In the genomic region with DNA sequence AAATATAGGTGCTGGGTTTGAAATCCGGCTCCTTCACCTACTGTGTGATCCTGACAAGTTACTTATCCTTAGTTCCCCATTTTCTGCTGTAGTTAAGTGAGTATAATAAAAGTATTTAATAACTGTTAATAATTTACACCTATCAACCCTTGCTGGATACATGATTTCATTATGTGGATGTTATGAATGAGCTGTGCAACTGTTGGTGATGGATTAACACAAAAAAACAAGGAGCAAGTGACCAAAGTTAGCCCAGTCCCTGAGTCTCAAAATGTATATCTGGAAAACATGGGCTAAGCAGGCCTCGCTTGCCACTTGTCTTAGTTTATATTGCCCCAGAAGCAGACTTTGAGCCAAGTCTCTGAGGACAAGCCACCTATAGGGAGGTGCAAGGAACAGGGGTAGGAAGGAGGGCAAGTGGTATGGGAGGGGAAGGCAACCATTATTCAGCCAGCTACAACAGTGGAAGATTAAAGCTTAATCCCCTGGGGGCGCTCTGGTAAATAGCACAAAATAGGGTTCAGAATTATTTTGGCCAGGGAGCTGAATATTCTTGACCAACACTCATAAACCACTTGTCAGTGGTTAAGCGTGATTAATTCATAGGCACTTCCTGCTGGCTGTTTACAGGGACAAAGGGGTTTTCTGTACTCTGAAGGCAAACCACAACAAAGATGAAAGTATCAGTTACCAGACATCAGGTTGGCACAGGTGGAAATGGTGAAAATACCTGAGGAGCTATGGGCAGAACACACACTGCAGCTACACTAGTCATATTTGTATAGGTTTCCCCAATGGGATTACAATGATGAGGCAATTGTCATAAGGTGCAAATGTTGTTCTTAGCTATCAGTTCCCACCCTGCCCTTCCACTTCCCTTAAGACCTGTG, we compare ENCODE assay signal across 9 cellular contexts.
DNase-seq lines count a peak whose midpoint lies in the region; ATAC-seq and TF ChIP-seq lines count a peak whose summit lies in the region.
"Had no signal": no experiment of that assay in that cellular context is flagged by ENCODE, and none has a peak within 500 bp of the region (broad histone marks: within the 10 kb centered on the region; RNA-seq: fewer than 3 reads in every experiment).

No MANE protein-coding gene starts in this region.

- 0 out of 2 replicates have a peak, but pooled peaks cover 3% of the 10 kb centered on the region for H3K27me3 ChIP-seq in OCI-LY3 (ENCODE audit: low read depth, low read length)

- ATAC-seq in GM19395 (IDR thresholded peaks at IDR 0.05; ENCODE audit: unreplicated experiment) (peak; percentile 55), HG03095 (IDR thresholded peaks at IDR 0.05; ENCODE audit: unreplicated experiment) (peak; percentile 44)

- no peaks in the 10 kb centered on the region for H3K79me2 ChIP-seq in OCI-LY3 (ENCODE audit: low read length)

- H3K4me1 ChIP-seq in OCI-LY3 (ENCODE audit: low read length) = peaks cover 81% of the 10 kb centered on the region

- H3K36me3 ChIP-seq in OCI-LY3 (replicated peaks; ENCODE audit: low read depth, low read length) = no peaks in the 10 kb centered on the region

- no peaks in the 10 kb centered on the region for H4K20me1 ChIP-seq in OCI-LY3 (ENCODE audit: insufficient read depth, low read length)

- H3K9ac ChIP-seq in OCI-LY3 (ENCODE audit: low read length) = peak overlapping the region; percentile 15; the same call in 1 of the 2 replicates

- peak; percentile 38 for TF ChIP-seq CTCF in OCI-LY3 (IDR thresholded peaks at IDR 0.05; ENCODE audit: low read depth, low read length)

- DNase-seq in DMS79 (lab: John Stamatoyannopoulos, UW) = peak; percentile 32
- DNase-seq in NCI-H187 treated with DMSO at 0.1 percent for 48 hours (lab: John Stamatoyannopoulos, UW) = no peak
- DNase-seq in NAMALWA (ENCODE audit: low spot score) = no peak
- DNase-seq in T-helper 9 cell = no peak
- DNase-seq in ACHN = no peak
- DNase-seq: dermis blood vessel endothelial cell had no signal

- H3K4me2 ChIP-seq in OCI-LY3 (ENCODE audit: low read length) = peak overlapping the region; percentile 45

- H3K9me3 ChIP-seq in OCI-LY3 (ENCODE audit: insufficient read depth, low read length) = no peaks in the 10 kb centered on the region

- H2AFZ ChIP-seq in OCI-LY3 (ENCODE audit: low read depth, low read length) = no peak overlapping the region

- no peak overlapping the region for H3K4me3 ChIP-seq in OCI-LY3 (ENCODE audit: low read length)

- H3K27ac ChIP-seq in OCI-LY3 (ENCODE audit: low read length) = peak overlapping the region; percentile 88

- in situ Hi-C loops in ACHN (cut with HindIII; ENCODE audit: low pct_ligation_motif_present, low pct_unique_long_range_greater_than_20kb, low sequenced_read_pairs) = no loop called here
